18 cellular contexts compared by ENCODE assay signal in the genomic region with DNA sequence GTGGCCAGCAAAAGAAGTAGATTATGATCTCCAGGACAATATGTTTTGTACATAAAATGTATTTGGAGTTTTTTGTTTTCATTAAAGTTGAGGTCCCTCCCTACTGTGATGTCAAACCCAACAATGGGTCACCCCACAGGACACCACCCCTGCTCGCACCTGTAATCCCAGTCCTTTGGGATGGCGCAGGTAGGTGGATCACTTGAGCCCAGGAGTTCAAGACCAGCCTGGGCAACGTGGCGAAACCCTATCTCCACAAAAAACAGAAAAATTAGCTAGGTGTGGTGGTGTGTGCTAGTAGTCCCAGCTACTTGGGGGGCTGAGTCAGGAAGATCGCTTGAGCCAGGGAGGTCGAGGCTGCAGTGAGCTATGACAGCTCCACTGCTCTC. TPM values are rescaled to one million over a fixed set of nuclear protein-coding genes. Genes with fewer than 3 reads are reported as not detected.
DNase-seq lines count a peak whose midpoint lies in the region; ATAC-seq, FAIRE-seq and TF ChIP-seq lines count a peak whose summit lies in the region.
"Had no signal": no experiment of that assay in that cellular context is flagged by ENCODE, and none has a peak within 500 bp of the region (broad histone marks: within the 10 kb centered on the region; RNA-seq: fewer than 3 reads in every experiment).

No MANE protein-coding gene starts in this region.

- peak overlapping the region; percentile 62 for H3K4me3 Mint-ChIP-seq in T-helper 1 cell treated with Interleukin-12 subunit alpha and Interleukin-12 subunit beta and Interleukin-4 antibody, amounts not matched to agents 30 μg/mL and 1 μg/mL, for 36 hours
- H3K4me3 Mint-ChIP-seq in astrocyte (ENCODE audit: unreplicated experiment) = peak overlapping the region; percentile 45
- H3K4me3 Mint-ChIP-seq in stimulated activated effector memory CD8-positive, alpha-beta T cell treated with anti-CD3 and anti-CD28 coated beads, Interleukin-12 subunit alpha, Interleukin-12 subunit beta, amount 100 ng/mL, for 72 hours = peak overlapping the region; percentile 68

- H3K79me2 ChIP-seq in OCI-LY3 (ENCODE audit: low read length) (peaks cover 17% of the 10 kb centered on the region), astrocyte (ENCODE audit: insufficient read depth, low read length) (peaks cover 87% of the 10 kb centered on the region)

- DNase-seq in T-helper 1 cell (no peak), astrocyte (ENCODE audit: low read depth) (no peak), cerebellum (ENCODE audit: low spot score) (no peak)
- no peak for DNase-seq in stimulated activated effector memory CD8-positive, alpha-beta T cell treated with anti-CD3 and anti-CD28 coated beads, Interleukin-12 subunit alpha, Interleukin-12 subunit beta, amount 100 ng/mL, for 72 hours (ENCODE audit: low spot score in 2 of 2)
- DNase-seq: activated gamma-delta T cell treated with Interleukin-2 at 50 U/mL for 16 hours, NCI-H1417, posterior cingulate gyrus had no signal

- no peak for ATAC-seq in stimulated activated effector memory CD8-positive, alpha-beta T cell treated with anti-CD3 and anti-CD28 coated beads, Interleukin-12 subunit alpha, Interleukin-12 subunit beta, amount 100 ng/mL, for 72 hours
- ATAC-seq in GM19467 (IDR thresholded peaks at IDR 0.05; ENCODE audit: unreplicated experiment) (no peak), GM18519 (IDR thresholded peaks at IDR 0.05; ENCODE audit: low FRiP score, unreplicated experiment) (no peak)

- H3K9me3 ChIP-seq in OCI-LY3 (ENCODE audit: insufficient read depth, low read length) (no peaks in the 10 kb centered on the region), astrocyte (ENCODE audit: insufficient read depth, low read depth, low read length) (no peaks in the 10 kb centered on the region)

- peaks cover 37% of the 10 kb centered on the region for H3K36me3 Mint-ChIP-seq in T-helper 1 cell treated with Interleukin-12 subunit alpha and Interleukin-12 subunit beta and Interleukin-4 antibody, amounts not matched to agents 30 μg/mL and 1 μg/mL, for 36 hours (ENCODE audit: low read depth)
- H3K36me3 Mint-ChIP-seq in astrocyte (ENCODE audit: low read depth, unreplicated experiment) = peaks cover 31% of the 10 kb centered on the region
- H3K36me3 Mint-ChIP-seq in stimulated activated effector memory CD8-positive, alpha-beta T cell treated with anti-CD3 and anti-CD28 coated beads, Interleukin-12 subunit alpha, Interleukin-12 subunit beta, amount 100 ng/mL, for 72 hours = peaks cover 76% of the 10 kb centered on the region

- no peaks in the 10 kb centered on the region for H3K27me3 Mint-ChIP-seq in T-helper 1 cell treated with Interleukin-12 subunit alpha and Interleukin-12 subunit beta and Interleukin-4 antibody, amounts not matched to agents 30 μg/mL and 1 μg/mL, for 36 hours (ENCODE audit: low read depth)
- no peaks in the 10 kb centered on the region for H3K27me3 Mint-ChIP-seq in astrocyte (ENCODE audit: low read depth, unreplicated experiment)

- H3K9ac ChIP-seq in OCI-LY3 (ENCODE audit: low read length) (peak overlapping the region; percentile 63; the same call in 1 of the 2 replicates), astrocyte (ENCODE audit: low read length) (no peak overlapping the region)

- peaks cover 57% of the 10 kb centered on the region for H3K4me1 Mint-ChIP-seq in T-helper 1 cell treated with Interleukin-12 subunit alpha and Interleukin-12 subunit beta and Interleukin-4 antibody, amounts not matched to agents 30 μg/mL and 1 μg/mL, for 36 hours (ENCODE audit: low read depth)
- H3K4me1 Mint-ChIP-seq in astrocyte (ENCODE audit: low read depth, unreplicated experiment) = peaks cover 19% of the 10 kb centered on the region
- peaks cover 68% of the 10 kb centered on the region for H3K4me1 Mint-ChIP-seq in stimulated activated effector memory CD8-positive, alpha-beta T cell treated with anti-CD3 and anti-CD28 coated beads, Interleukin-12 subunit alpha, Interleukin-12 subunit beta, amount 100 ng/mL, for 72 hours

- peaks cover 4% of the 10 kb centered on the region for H3K9me3 Mint-ChIP-seq in T-helper 1 cell treated with Interleukin-12 subunit alpha and Interleukin-12 subunit beta and Interleukin-4 antibody, amounts not matched to agents 30 μg/mL and 1 μg/mL, for 36 hours
- H3K9me3 Mint-ChIP-seq in astrocyte (ENCODE audit: unreplicated experiment) = peaks cover 4% of the 10 kb centered on the region
- no peaks in the 10 kb centered on the region for H3K9me3 Mint-ChIP-seq in stimulated activated effector memory CD8-positive, alpha-beta T cell treated with anti-CD3 and anti-CD28 coated beads, Interleukin-12 subunit alpha, Interleukin-12 subunit beta, amount 100 ng/mL, for 72 hours
- H3K9me3 Mint-ChIP-seq: CD8-positive, alpha-beta T cell had no signal

- H3K4me1 ChIP-seq in OCI-LY3 (ENCODE audit: low read length) = peaks cover 57% of the 10 kb centered on the region
- H3K4me1 ChIP-seq in astrocyte (ENCODE audit: insufficient read depth, low read length) = peaks cover 17% of the 10 kb centered on the region

- H3K36me3 ChIP-seq in OCI-LY3 (replicated peaks; ENCODE audit: low read depth, low read length) (peaks cover 24% of the 10 kb centered on the region), astrocyte (ENCODE audit: insufficient read depth, low read length) (peaks cover 9% of the 10 kb centered on the region)

- TF ChIP-seq CTCF in OCI-LY3 (IDR thresholded peaks at IDR 0.05; ENCODE audit: low read depth, low read length) (no peak), astrocyte (IDR thresholded peaks at IDR 0.05; ENCODE audit: insufficient read depth, low read depth, low read length) (no peak)

- H3K27ac ChIP-seq in OCI-LY3 (ENCODE audit: low read length) = peak overlapping the region; percentile 96
- H3K27ac ChIP-seq in astrocyte (ENCODE audit: low read depth, low read length) = no peak overlapping the region
- H3K27ac ChIP-seq: 22Rv1 had no signal

- H3K27me3 ChIP-seq in OCI-LY3 (ENCODE audit: low read depth, low read length) (no peaks in the 10 kb centered on the region), astrocyte (ENCODE audit: insufficient read depth, low read length) (no peaks in the 10 kb centered on the region)

- FAIRE-seq in astrocyte (lab: Jason Lieb, UNC) = no peak
- FAIRE-seq: H1 had no signal

- H3K27ac Mint-ChIP-seq in T-helper 1 cell treated with Interleukin-12 subunit alpha and Interleukin-12 subunit beta and Interleukin-4 antibody, amounts not matched to agents 30 μg/mL and 1 μg/mL, for 36 hours = peak overlapping the region; percentile 80
- no peak overlapping the region for H3K27ac Mint-ChIP-seq in astrocyte (ENCODE audit: unreplicated experiment)
- peak overlapping the region; percentile 97 for H3K27ac Mint-ChIP-seq in stimulated activated effector memory CD8-positive, alpha-beta T cell treated with anti-CD3 and anti-CD28 coated beads, Interleukin-12 subunit alpha, Interleukin-12 subunit beta, amount 100 ng/mL, for 72 hours

- peak overlapping the region; percentile 55; the same call in 1 of the 2 replicates for H3K4me3 ChIP-seq in OCI-LY3 (ENCODE audit: low read length)
- no peak overlapping the region for H3K4me3 ChIP-seq in astrocyte (ENCODE audit: insufficient read depth, low read depth, low read length)

- H3K4me2 ChIP-seq in OCI-LY3 (ENCODE audit: low read length) = peak overlapping the region; percentile 72
- no peak overlapping the region for H3K4me2 ChIP-seq in astrocyte (ENCODE audit: low read length)

- H2AFZ ChIP-seq in OCI-LY3 (ENCODE audit: low read depth, low read length) (no peak overlapping the region), astrocyte (ENCODE audit: low read depth, low read length) (no peak overlapping the region)

- no peaks in the 10 kb centered on the region for H4K20me1 ChIP-seq in OCI-LY3 (ENCODE audit: insufficient read depth, low read length)
- peaks cover 58% of the 10 kb centered on the region for H4K20me1 ChIP-seq in astrocyte (ENCODE audit: insufficient read depth, low read length)

RNA-seq across cellular contexts. Expression of a gene that starts 9.0 kb away (rescaled TPM):
- total RNA-seq in astrocyte (28.1 and 28.8 TPM in 2 replicates), cerebellum (30.9 TPM)

RNA-seq across cellular contexts. Expression of a gene that starts 37.1 kb away (rescaled TPM):
- not detected in 2 replicates for total RNA-seq in astrocyte
- 0.82 TPM for total RNA-seq in cerebellum
- total RNA-seq: CD8-positive, alpha-beta T cell; fibroblast of villous mesenchyme; H1; left lobe of liver; LHCN-M2; subcutaneous adipose tissue had no signal

RNA-seq across cellular contexts. Expression of a gene that starts 50.9 kb away (rescaled TPM):
- total RNA-seq in astrocyte = 0.45 and 0.55 TPM in 2 replicates
- 0.36 TPM for total RNA-seq in cerebellum
- total RNA-seq: CD8-positive, alpha-beta T cell; H1 had no signal

RNA-seq across cellular contexts. Expression of a gene that starts 54.9 kb away (rescaled TPM):
- total RNA-seq in astrocyte = 0.16 TPM in 1 of 2 replicates, not detected in the other
- total RNA-seq in cerebellum = not detected
- total RNA-seq: CD8-positive, alpha-beta T cell; fibroblast of villous mesenchyme; LHCN-M2 had no signal
